ENCODE assay signal across 8 cellular contexts in genomic region chr1:245156041-245156735, GRCh38. TPM values are rescaled to one million over a fixed set of nuclear protein-coding genes. Genes with fewer than 3 reads are reported as not detected.
DNase-seq lines count a peak whose midpoint lies in the region; TF ChIP-seq lines count a peak whose summit lies in the region.

No MANE protein-coding gene starts in this region.

- peaks cover 83% of the 10 kb centered on the region for H3K27me3 ChIP-seq in neural progenitor cell
- H3K27me3 ChIP-seq in stomach = peaks cover 0 to 51% (median 38%) of the 10 kb centered on the region in 3 donors

- peaks cover 13% of the 10 kb centered on the region for H3K36me3 Mint-ChIP-seq in neural progenitor cell

- H3K27ac ChIP-seq in neural progenitor cell (no peak overlapping the region), stomach (peak overlapping the region; percentile 51 to 75 (median 68))

- peaks cover 9% of the 10 kb centered on the region for H3K4me1 Mint-ChIP-seq in neural progenitor cell

- H3K27ac Mint-ChIP-seq in neural progenitor cell = no peak overlapping the region

- H3K4me3 Mint-ChIP-seq in neural progenitor cell = peak overlapping the region; percentile 93

- no peaks in the 10 kb centered on the region for H4K20me1 ChIP-seq in neural progenitor cell (ENCODE audit: low read depth)

- H3K79me2 ChIP-seq in neural progenitor cell (ENCODE audit: low read depth) = no peaks in the 10 kb centered on the region

- H3K4me1 ChIP-seq in neural progenitor cell (peaks cover 20% of the 10 kb centered on the region), stomach (peaks cover 35 to 47% (median 44%) of the 10 kb centered on the region in 4 donors)

- H3K9me3 Mint-ChIP-seq in neural progenitor cell = peaks cover 16% of the 10 kb centered on the region

- no peak for TF ChIP-seq EP300 in stomach (IDR thresholded peaks at IDR 0.05)

- peak overlapping the region; percentile 83 to 98 for H3K4me3 ChIP-seq in foreskin fibroblast (ENCODE audit: low read depth in 1 of 2, low read length in 2 of 2)
- peak overlapping the region; percentile 74 for H3K4me3 ChIP-seq in neural progenitor cell
- peak overlapping the region; percentile 64 to 71 (median 66) for H3K4me3 ChIP-seq in stomach

- H3K27me3 Mint-ChIP-seq in neural progenitor cell (ENCODE audit: insufficient read depth, low read depth) = peaks cover 14% of the 10 kb centered on the region

- no peak overlapping the region for H3K9ac ChIP-seq in neural progenitor cell

- H3K36me3 ChIP-seq in neural progenitor cell (no peaks in the 10 kb centered on the region), stomach (no peaks in the 10 kb centered on the region)

- peak overlapping the region; percentile 98 for H2AFZ ChIP-seq in neural progenitor cell (replicated peaks)

- 0 to 1% (median 0%) methylated on average over 8 to 74 of the region's 74 CpGs for WGBS in stomach, 5 donors

- intact Hi-C loops in stomach (cut with DNase I; ENCODE audit: low total_unique reads) = loop anchor here (10.0 kb wide), 1 partner anchor 969 kb away; no protein-coding TSS in a partner anchor

- peak; percentile 54 for TF ChIP-seq CTCF in foreskin fibroblast (IDR thresholded peaks at IDR 0.05; ENCODE audit: low read depth, low read length)
- peak; percentile 77 for TF ChIP-seq CTCF in neural progenitor cell (IDR thresholded peaks at IDR 0.05)
- TF ChIP-seq CTCF in stomach (IDR thresholded peaks at IDR 0.05) = peak in 5 of 7 experiments; percentile 43 to 76 (median 74)

- no peak for TF ChIP-seq POLR2A in stomach (IDR thresholded peaks at IDR 0.05)

- H3K9me3 ChIP-seq in neural progenitor cell (ENCODE audit: low read depth) (no peaks in the 10 kb centered on the region), stomach (no peaks in the 10 kb centered on the region)

- H3F3A ChIP-seq in neural progenitor cell (ENCODE audit: low read depth) = peaks cover 14% of the 10 kb centered on the region

- DNase-seq in Daoy (ENCODE audit: low read depth) (peak; percentile 92), GOT3 (lab: John Stamatoyannopoulos, UW) (peak; percentile 80), LHCN-M2 (ENCODE audit: low read depth) (peak; percentile 52), SHP77 (lab: John Stamatoyannopoulos, UW) (peak; percentile 85 to 90), foreskin fibroblast (peak; percentile 74 to 92), neural progenitor cell (ENCODE audit: low spot score) (peak; percentile 95), stomach (peak; percentile 91)
- DNase-seq in activated effector memory CD4-positive, alpha-beta T cell treated with anti-CD3 and anti-CD28 coated beads, Interleukin-2, amount 50 U/mL, for 16 hours = peak; percentile 90

- peak overlapping the region; percentile 94 for H3K4me2 ChIP-seq in neural progenitor cell

RNA-seq across cellular contexts. Expression of gene KIF26B, which starts 1.4 kb away (rescaled TPM):
- 0.39 and 1.1 TPM in 2 replicates for total RNA-seq in Daoy (2014; rRNA removed; shearing (Covaris generic))
- total RNA-seq in LHCN-M2 (2014; rRNA removed) (under 0.01 and 0.17 TPM in 2 replicates), neural progenitor cell (ENCODE audit: low replicate concordance) (0.47 and 1.2 TPM in 2 replicates), stomach (1 to 10 TPM in 3 of 5 donors, under 1 TPM in 1, not detected in 1; 0.89 to 3.2 (median 2.1) TPM)
- polyA plus RNA-seq in LHCN-M2 (2012) = 0.17 TPM
- under 1 TPM; 0.15 to 0.56 (median 0.33) TPM for polyA plus RNA-seq in stomach
